ENCODE assay signal across 8 cellular contexts in the genomic region with DNA sequence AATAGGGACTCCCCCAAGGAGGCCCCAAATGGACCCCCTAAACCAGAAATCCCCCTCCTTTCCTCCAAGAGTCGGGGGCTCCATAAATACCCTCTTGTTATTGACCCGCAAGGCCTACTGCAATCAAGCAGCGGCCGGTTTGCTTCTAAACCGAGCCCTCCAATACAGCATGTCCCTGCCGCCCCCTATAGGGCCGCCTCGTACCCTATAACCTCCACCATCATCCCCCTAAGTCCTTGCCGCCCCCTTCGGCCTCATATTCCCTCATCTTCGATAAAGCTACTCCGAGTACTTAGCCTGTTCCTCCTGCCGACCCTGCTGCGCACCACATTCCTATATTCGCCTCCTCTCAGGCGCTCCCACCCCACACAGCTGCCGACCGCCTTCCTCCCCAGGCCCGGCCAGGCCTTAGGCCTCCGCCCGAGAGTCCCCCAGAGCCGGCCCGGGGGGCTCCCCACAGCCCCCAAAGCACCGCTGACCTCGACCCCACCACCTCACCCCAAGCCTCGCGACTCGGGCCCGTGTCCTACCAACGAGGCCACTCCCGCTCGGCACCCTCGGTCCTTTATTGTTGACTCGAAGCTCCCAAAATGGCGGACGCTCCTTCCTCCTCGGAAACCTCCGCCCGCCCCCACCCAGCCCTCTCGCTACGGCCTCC. TPM values are rescaled to one million over a fixed set of nuclear protein-coding genes. Genes with fewer than 3 reads are reported as not detected.
A peak's percentile ranks its signal among the peaks of the same experiment; 100 is the strongest.
DNase-seq lines count a peak whose midpoint lies in the region; ATAC-seq lines count a peak whose summit lies in the region.

No MANE protein-coding gene starts in this region.

- peak overlapping the region; percentile 95 to 98 for H3K9ac ChIP-seq in mucosa of rectum (ENCODE audit: low read depth in 1 of 2, low read length in 2 of 2)

- H3K27me3 Mint-ChIP-seq in stimulated activated memory B cell treated with anti-CD40 and anti-IgM and Interleukin-4, amounts not matched to agents 10 μg/mL and 1 μg/mL and 100 μg/mL, for 72 hours = no peaks in the 10 kb centered on the region

- H3K4me3 Mint-ChIP-seq in stimulated activated memory B cell treated with anti-CD40 and anti-IgM and Interleukin-4, amounts not matched to agents 10 μg/mL and 1 μg/mL and 100 μg/mL, for 72 hours = peak overlapping the region; percentile 99

- H3K36me3 Mint-ChIP-seq in stimulated activated memory B cell treated with anti-CD40 and anti-IgM and Interleukin-4, amounts not matched to agents 10 μg/mL and 1 μg/mL and 100 μg/mL, for 72 hours = peaks cover 18% of the 10 kb centered on the region

- H3K4me3 ChIP-seq in esophagus (ENCODE audit: low read depth in 1 of 2, low read length in 2 of 2) (peak overlapping the region; percentile 87 to 89), mucosa of rectum (ENCODE audit: low read length in 2 of 2) (peak overlapping the region; percentile 82 to 92)

- WGBS in esophagus, 2 donors = 0% methylated on average over 35 to 41 of the region's 41 CpGs

- H3K9me3 Mint-ChIP-seq in stimulated activated memory B cell treated with anti-CD40 and anti-IgM and Interleukin-4, amounts not matched to agents 10 μg/mL and 1 μg/mL and 100 μg/mL, for 72 hours = no peaks in the 10 kb centered on the region

- ATAC-seq in HG03139 (IDR thresholded peaks at IDR 0.05; ENCODE audit: unreplicated experiment) = peak; percentile 16
- ATAC-seq in stimulated activated memory B cell treated with anti-CD40 and anti-IgM and Interleukin-4, amounts not matched to agents 10 μg/mL and 1 μg/mL and 100 μg/mL, for 72 hours = peak; percentile 58

- peaks cover 38% of the 10 kb centered on the region for H3K4me1 Mint-ChIP-seq in stimulated activated memory B cell treated with anti-CD40 and anti-IgM and Interleukin-4, amounts not matched to agents 10 μg/mL and 1 μg/mL and 100 μg/mL, for 72 hours

- H3K27ac ChIP-seq in esophagus (ENCODE audit: low read depth in 2 of 2, low read length in 1 of 2) (peak overlapping the region; percentile 98), mucosa of rectum (ENCODE audit: low read depth in 2 of 2, low read length in 2 of 2) (peak overlapping the region; percentile 99)

- no peaks in the 10 kb centered on the region for H3K27me3 ChIP-seq in esophagus (ENCODE audit: control insufficient read depth in 1 of 2, insufficient read depth in 2 of 2, low read length in 2 of 2)
- H3K27me3 ChIP-seq in mucosa of rectum (ENCODE audit: control insufficient read depth in 2 of 2, insufficient read depth in 2 of 2, low read length in 2 of 2) = no peaks in the 10 kb centered on the region

- H3K9me3 ChIP-seq in esophagus (ENCODE audit: control insufficient read depth in 2 of 2, insufficient read depth in 1 of 2, low read depth in 1 of 2, low read length in 1 of 2) = no peaks in the 10 kb centered on the region
- no peaks in the 10 kb centered on the region for H3K9me3 ChIP-seq in mucosa of rectum (ENCODE audit: control insufficient read depth in 2 of 2, low read length in 2 of 2)

- H3K27ac Mint-ChIP-seq in stimulated activated memory B cell treated with anti-CD40 and anti-IgM and Interleukin-4, amounts not matched to agents 10 μg/mL and 1 μg/mL and 100 μg/mL, for 72 hours = peak overlapping the region; percentile 97

- DNase-seq in SIG-M5 treated with dmso at 0.1 percent for 504 hours (lab: John Stamatoyannopoulos, UW; ENCODE audit: unreplicated experiment) = peak; percentile 74
- DNase-seq in SIG-M5 (lab: John Stamatoyannopoulos, UW) = no peak
- peak; percentile 86 for DNase-seq in NCI-H774 (lab: John Stamatoyannopoulos, UW)
- peak; percentile 84 for DNase-seq in activated CD8-positive, alpha-beta memory T cell treated with anti-CD3 and anti-CD28 coated beads, Interleukin-2, amount 50 U/mL, for 48 hours

- H3K36me3 ChIP-seq in esophagus (ENCODE audit: control insufficient read depth in 2 of 2, insufficient read depth in 2 of 2, low read length in 1 of 2) = no peaks in the 10 kb centered on the region
- H3K36me3 ChIP-seq in mucosa of rectum (ENCODE audit: control insufficient read depth in 2 of 2, insufficient read depth in 2 of 2, low read length in 2 of 2) = peaks cover 3 to 5% of the 10 kb centered on the region in 2 donors

- H3K4me1 ChIP-seq in esophagus (ENCODE audit: control insufficient read depth in 2 of 2, insufficient read depth in 2 of 2, low read length in 1 of 2) (no peaks in the 10 kb centered on the region), mucosa of rectum (ENCODE audit: control insufficient read depth in 2 of 2, insufficient read depth in 2 of 2, low read length in 2 of 2) (peaks cover 14 to 17% of the 10 kb centered on the region in 2 donors)

RNA-seq across cellular contexts. Expression of a gene that starts 0.5 kb away (rescaled TPM):
- 10 to 100 TPM; 18.4 to 22.6 TPM for polyA plus RNA-seq in esophagus
